Comparison of ENCODE assay signal across 13 cellular contexts in genomic region chr9:14687042-14687719, GRCh38. TPM values are rescaled to one million over a fixed set of nuclear protein-coding genes. Genes with fewer than 3 reads are reported as not detected.
DNase-seq lines count a peak whose midpoint lies in the region; ATAC-seq and TF ChIP-seq lines count a peak whose summit lies in the region.
"Had no signal": no experiment of that assay in that cellular context is flagged by ENCODE, and none has a peak within 500 bp of the region (broad histone marks: within the 10 kb centered on the region; RNA-seq: fewer than 3 reads in every experiment).

No MANE protein-coding gene starts in this region.

- no peak for TF ChIP-seq CTCF in foreskin keratinocyte (conservative IDR thresholded peaks at IDR 0.05)

- in situ Hi-C loops in ACHN (cut with HindIII; ENCODE audit: low pct_ligation_motif_present, low pct_unique_long_range_greater_than_20kb, low sequenced_read_pairs), result no loop called here

- ATAC-seq in foreskin keratinocyte, result peak; percentile 62
- ATAC-seq in HG03439 (IDR thresholded peaks at IDR 0.05; ENCODE audit: unreplicated experiment), result no peak

- DNase-seq in HS-27A (ENCODE audit: low read depth) (peak; percentile 51), amniotic epithelial cell (ENCODE audit: low read depth) (peak; percentile 33), foreskin keratinocyte (no peak), stromal cell of bone marrow (ENCODE audit: low read depth) (peak; percentile 86), retina (no peak), ACHN (no peak)
- DNase-seq: DMS79 treated with DMSO at 0.1 percent for 48 hours; effector CD8-positive, alpha-beta T cell; RPMI8226 had no signal

- H3K27ac ChIP-seq in foreskin keratinocyte, result no peak overlapping the region
- H3K27ac ChIP-seq: right atrium auricular region, suprapubic skin had no signal

- no peaks in the 10 kb centered on the region for H3K4me1 ChIP-seq in foreskin keratinocyte
- H3K4me1 ChIP-seq: right atrium auricular region had no signal

- H3K27me3 ChIP-seq in foreskin keratinocyte, result no peaks in the 10 kb centered on the region
- H3K27me3 ChIP-seq: right atrium auricular region, suprapubic skin had no signal

RNA-seq across cellular contexts. Expression of gene ZDHHC21, which starts 6.1 kb away (rescaled TPM):
- total RNA-seq in foreskin keratinocyte, result 2.3 and 2.8 TPM in 2 replicates
- polyA plus RNA-seq in foreskin keratinocyte, result 0.62 and 0.71 TPM in 2 replicates

RNA-seq across cellular contexts. Expression of gene CER1, which starts 35.4 kb away (rescaled TPM):
- total RNA-seq in foreskin keratinocyte, result not detected in 2 replicates
- polyA plus RNA-seq in foreskin keratinocyte, result not detected in 2 replicates
- total RNA-seq: mononuclear cell, right atrium auricular region, suprapubic skin had no signal

Comparison
In these comparisons a context has a peak if more than half of its experiments do, and no peak if none do; other contexts are left out.
1. DNase-seq: peak in HS-27A (single experiment), amniotic epithelial cell (single experiment) and stromal cell of bone marrow (single experiment); none in foreskin keratinocyte (0 of 2), retina (single experiment) and ACHN (single experiment).